ENCODE assay signal across 1 cellular context in genomic region chr11:12289667-12290476, GRCh38.
A peak's percentile ranks its signal among the peaks of the same experiment; 100 is the strongest.
TF ChIP-seq lines count a peak whose summit lies in the region.

No MANE protein-coding gene starts in this region.

TF ChIP-seq in K562, 482 proteins besides CTCF, POLR2A, EP300 and RAD21:
- TF ChIP-seq ZBTB17 (CRISPR knock-in tag; IDR thresholded peaks at IDR 0.05) (no peak), ETV1 (tag; conservative IDR thresholded peaks at IDR 0.05; ENCODE audit: low read depth) (0 out of 2 replicates have a peak, but pooled peaks have one; percentile 4), ZFP91 (CRISPR knock-in tag; IDR thresholded peaks at IDR 0.05) (no peak), NR2C2 (CRISPR knock-in tag; IDR thresholded peaks at IDR 0.05) (no peak), NR2C2 (tag; IDR thresholded peaks at IDR 0.05) (peak; percentile 30; the same call in 1 of the 2 replicates), RBM34 (IDR thresholded peaks at IDR 0.05; ENCODE audit: borderline replicate concordance, insufficient read depth, low read length) (no peak), ZFP1 (CRISPR knock-in tag; IDR thresholded peaks at IDR 0.05) (no peak), KLF1 (tag; IDR thresholded peaks at IDR 0.05) (no peak), ZNF395 (CRISPR knock-in tag; IDR thresholded peaks at IDR 0.05) (no peak), PRPF4 (IDR thresholded peaks at IDR 0.05; ENCODE audit: insufficient read depth, low read depth, low read length, poor library complexity, severe bottlenecking) (no peak)
